In genomic region chr5:140346348-140347221, GRCh38 we compare ENCODE assay signal across 1 cellular context.
TF ChIP-seq lines count a peak whose summit lies in the region.

Gene HBEGF (minus strand): TSS chr5:140346603. CDS start chr5:140346328, 275 bp downstream.

TF ChIP-seq in K562, 482 proteins besides CTCF, POLR2A, EP300 and RAD21 (continued from another document and continues in another):
- peak; percentile 42; the same call in 1 of the 2 replicates for TF ChIP-seq ZNF592 (IDR thresholded peaks at IDR 0.05)
- TF ChIP-seq HDAC6 (IDR thresholded peaks at IDR 0.05; ENCODE audit: low read depth, low read length), result no peak
- no peak for TF ChIP-seq MXD1 (CRISPR knock-in tag; IDR thresholded peaks at IDR 0.05; ENCODE audit: borderline replicate concordance, poor library complexity, severe bottlenecking)
- no peak for TF ChIP-seq ZNF57 (CRISPR knock-in tag; IDR thresholded peaks at IDR 0.05)
- no peak for TF ChIP-seq ZNF583 (CRISPR knock-in tag; IDR thresholded peaks at IDR 0.05)
- peak; percentile 26; the same call in 1 of the 2 replicates for TF ChIP-seq JUND (IDR thresholded peaks at IDR 0.05; ENCODE audit: borderline replicate concordance, low read depth, low read length)
- no peak for TF ChIP-seq JUND (tag; IDR thresholded peaks at IDR 0.05; ENCODE audit: borderline replicate concordance, low read depth, low read length)
- no peak for TF ChIP-seq NR1H2 (CRISPR knock-in tag; IDR thresholded peaks at IDR 0.05)
- TF ChIP-seq ATF3 (IDR thresholded peaks at IDR 0.05), result no peak
- TF ChIP-seq ATF3 (CRISPR knock-in tag; conservative IDR thresholded peaks at IDR 0.05), result no peak
- no peak for TF ChIP-seq FOXM1 (IDR thresholded peaks at IDR 0.05; ENCODE audit: low read depth)
- TF ChIP-seq FOXM1 (CRISPR knock-in tag; IDR thresholded peaks at IDR 0.05; ENCODE audit: low read depth), result 0 out of 2 replicates have a peak, but pooled peaks have one; percentile 18
- no peak for TF ChIP-seq MBD2 (IDR thresholded peaks at IDR 0.05; ENCODE audit: borderline replicate concordance, low read depth)
- TF ChIP-seq CHAMP1 (IDR thresholded peaks at IDR 0.05), result no peak
- no peak for TF ChIP-seq TARDBP (IDR thresholded peaks at IDR 0.05)
- no peak for TF ChIP-seq TFAM (CRISPR knock-in tag; conservative IDR thresholded peaks at IDR 0.05)
- TF ChIP-seq THRA (IDR thresholded peaks at IDR 0.05), result no peak
- no peak; the same call in 1 of the 2 replicates for TF ChIP-seq JUN (IDR thresholded peaks at IDR 0.05; ENCODE audit: borderline replicate concordance, low read depth, low read length)
- no peak; the same call in 1 of the 2 replicates for TF ChIP-seq JUN (CRISPR knock-in tag; IDR thresholded peaks at IDR 0.05; ENCODE audit: borderline replicate concordance)
- TF ChIP-seq HNRNPUL1 (IDR thresholded peaks at IDR 0.05; ENCODE audit: low read length), result no peak
- TF ChIP-seq ZFP91 (CRISPR knock-in tag; IDR thresholded peaks at IDR 0.05), result no peak
- no peak for TF ChIP-seq ZNF232 (CRISPR knock-in tag; IDR thresholded peaks at IDR 0.05)
- no peak for TF ChIP-seq ZBTB11 (CRISPR knock-in tag; IDR thresholded peaks at IDR 0.05)
- no peak for TF ChIP-seq PCBP2 (IDR thresholded peaks at IDR 0.05; ENCODE audit: low read depth, low read length, poor library complexity, severe bottlenecking)
- peak; percentile 97 for TF ChIP-seq PKNOX1 (IDR thresholded peaks at IDR 0.05)
- peak; percentile 39; the same call in 1 of the 2 replicates for TF ChIP-seq SOX6 (IDR thresholded peaks at IDR 0.05)
- TF ChIP-seq HLTF (IDR thresholded peaks at IDR 0.05), result no peak
- no peak for TF ChIP-seq ZBTB1 (CRISPR knock-in tag; IDR thresholded peaks at IDR 0.05; ENCODE audit: borderline replicate concordance, low read depth)
- TF ChIP-seq E2F4 (CRISPR knock-in tag; IDR thresholded peaks at IDR 0.05; ENCODE audit: low read depth), result no peak
- no peak for TF ChIP-seq CUX1 (CRISPR knock-in tag; IDR thresholded peaks at IDR 0.05)
- no peak for TF ChIP-seq ZNF780A (CRISPR knock-in tag; IDR thresholded peaks at IDR 0.05)
- TF ChIP-seq NELFE (IDR thresholded peaks at IDR 0.05; ENCODE audit: insufficient read depth, insufficient read length), result no peak
- TF ChIP-seq ZFPM2 (CRISPR knock-in tag; IDR thresholded peaks at IDR 0.05), result no peak
- no peak for TF ChIP-seq TRIM28 (IDR thresholded peaks at IDR 0.05)
- no peak for TF ChIP-seq ZNF699 (CRISPR knock-in tag; IDR thresholded peaks at IDR 0.05; ENCODE audit: insufficient replicate concordance)
